21 cellular contexts compared by ENCODE assay signal in the genomic region with DNA sequence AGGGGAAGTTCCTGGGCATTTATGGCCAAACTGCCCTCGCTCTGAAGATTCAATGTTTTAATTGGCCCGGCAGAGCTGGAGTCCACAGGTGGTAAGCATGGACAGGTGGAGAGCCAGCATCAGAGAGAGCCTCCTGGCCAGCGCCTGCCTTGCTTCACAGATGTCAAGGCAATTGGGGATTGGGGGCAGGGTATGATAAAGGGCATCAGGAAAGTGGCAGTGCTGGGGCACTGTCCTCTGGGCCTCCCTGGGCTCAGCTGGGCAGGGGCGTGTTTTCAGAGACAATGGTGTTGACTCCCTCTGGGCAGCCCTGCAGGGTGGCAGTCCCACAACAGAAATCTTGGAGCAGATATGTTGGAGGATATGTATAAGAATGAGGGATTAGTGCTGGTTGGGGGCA.
"Had no signal": no experiment of that assay in that cellular context is flagged by ENCODE, and none has a peak within 500 bp of the region (broad histone marks: within the 10 kb centered on the region; RNA-seq: fewer than 3 reads in every experiment).

No MANE protein-coding gene starts in this region.

- H3K4me1 ChIP-seq: body of pancreas, colonic mucosa had no signal

- H3K9me3 Mint-ChIP-seq: activated CD4-positive, alpha-beta T cell treated with anti-CD3 and anti-CD28 coated beads, Interleukin-2, amount 10 ng/mL, durations not matched to agents 24 days and 14 days; activated CD8-positive, alpha-beta T cell treated with anti-CD3 and anti-CD28 coated beads for 36 hours; activated naive CD8-positive, alpha-beta T cell treated with anti-CD3 and anti-CD28 coated beads, Interleukin-2, amount 10 ng/mL, durations not matched to agents 7 days and 5 days; activated T-helper 17 cell treated with anti-CD3 and anti-CD28 coated beads, Interleukin-2, amount 50 U/mL, for 72 hours; nephron progenitor cell; stimulated activated memory B cell treated with anti-CD40 and anti-IgM and Interleukin-4, amounts not matched to agents 10 μg/mL and 1 μg/mL and 100 μg/mL, for 72 hours; T-helper 2 cell treated with Interferon-gamma antibody and Interleukin-4, amounts not matched to agents 5 μg/mL and 100 μg/mL, for 36 hours had no signal

- H3K4me3 ChIP-seq: body of pancreas, colonic mucosa, gastrocnemius medialis, left lung had no signal

- H3K36me3 ChIP-seq: colonic mucosa, gastrocnemius medialis, left lung had no signal

- H3K27ac Mint-ChIP-seq: activated CD4-positive, alpha-beta T cell treated with anti-CD3 and anti-CD28 coated beads, Interleukin-2, amount 10 ng/mL, durations not matched to agents 24 days and 14 days; activated CD8-positive, alpha-beta T cell treated with anti-CD3 and anti-CD28 coated beads for 36 hours; activated naive CD8-positive, alpha-beta T cell treated with anti-CD3 and anti-CD28 coated beads, Interleukin-2, amount 10 ng/mL, durations not matched to agents 7 days and 5 days; activated T-helper 17 cell treated with anti-CD3 and anti-CD28 coated beads, Interleukin-2, amount 50 U/mL, for 72 hours; nephron progenitor cell; stimulated activated memory B cell treated with anti-CD40 and anti-IgM and Interleukin-4, amounts not matched to agents 10 μg/mL and 1 μg/mL and 100 μg/mL, for 72 hours; T-helper 2 cell treated with Interferon-gamma antibody and Interleukin-4, amounts not matched to agents 5 μg/mL and 100 μg/mL, for 36 hours had no signal

- H3K27me3 ChIP-seq: body of pancreas, colonic mucosa, gastrocnemius medialis, left lung had no signal

- ATAC-seq: activated CD8-positive, alpha-beta T cell treated with anti-CD3 and anti-CD28 coated beads for 36 hours; activated T-helper 17 cell treated with anti-CD3 and anti-CD28 coated beads, Interleukin-2, amount 50 U/mL, for 72 hours; body of pancreas; left lung; sciatic nerve; stimulated activated memory B cell treated with anti-CD40 and anti-IgM and Interleukin-4, amounts not matched to agents 10 μg/mL and 1 μg/mL and 100 μg/mL, for 72 hours had no signal

- H3K9me3 ChIP-seq: body of pancreas, colonic mucosa, gastrocnemius medialis, left lung had no signal

- DNase-seq: activated CD4-positive, alpha-beta T cell treated with anti-CD3 and anti-CD28 coated beads, Interleukin-2, amount 10 ng/mL, durations not matched to agents 24 days and 14 days; activated CD4-positive, CD25-positive, alpha-beta regulatory T cell; activated CD8-positive, alpha-beta T cell treated with anti-CD3 and anti-CD28 coated beads for 36 hours; activated naive CD4-positive, alpha-beta T cell; activated naive CD8-positive, alpha-beta T cell treated with anti-CD3 and anti-CD28 coated beads, Interleukin-2, amount 10 ng/mL, durations not matched to agents 7 days and 5 days; activated T-cell treated with anti-CD3 and anti-CD28 coated beads, Interleukin-2, amount 50 U/mL, for 1 hour; amygdala; body of pancreas; colonic mucosa; gastrocnemius medialis; head of caudate nucleus; kidney; left lung; mammary epithelial cell; nephron progenitor cell; occipital lobe; stimulated activated CD4-positive, alpha-beta T cell treated with anti-CD3 and anti-CD28 coated beads, Interleukin-4, amount 100 ng/mL, for 4 hours had no signal

- H3K36me3 Mint-ChIP-seq: activated naive CD8-positive, alpha-beta T cell treated with anti-CD3 and anti-CD28 coated beads, Interleukin-2, amount 10 ng/mL, durations not matched to agents 7 days and 5 days; stimulated activated memory B cell treated with anti-CD40 and anti-IgM and Interleukin-4, amounts not matched to agents 10 μg/mL and 1 μg/mL and 100 μg/mL, for 72 hours had no signal

- FAIRE-seq: kidney had no signal

- H3K27ac ChIP-seq: body of pancreas, colonic mucosa, gastrocnemius medialis, left lung had no signal

- H3K4me3 Mint-ChIP-seq: activated CD4-positive, alpha-beta T cell treated with anti-CD3 and anti-CD28 coated beads, Interleukin-2, amount 10 ng/mL, durations not matched to agents 24 days and 14 days; activated CD8-positive, alpha-beta T cell treated with anti-CD3 and anti-CD28 coated beads for 36 hours; activated naive CD8-positive, alpha-beta T cell treated with anti-CD3 and anti-CD28 coated beads, Interleukin-2, amount 10 ng/mL, durations not matched to agents 7 days and 5 days; activated T-helper 17 cell treated with anti-CD3 and anti-CD28 coated beads, Interleukin-2, amount 50 U/mL, for 72 hours; nephron progenitor cell; stimulated activated memory B cell treated with anti-CD40 and anti-IgM and Interleukin-4, amounts not matched to agents 10 μg/mL and 1 μg/mL and 100 μg/mL, for 72 hours; T-helper 2 cell treated with Interferon-gamma antibody and Interleukin-4, amounts not matched to agents 5 μg/mL and 100 μg/mL, for 36 hours had no signal
